12 cellular contexts compared by ENCODE assay signal in the genomic region with DNA sequence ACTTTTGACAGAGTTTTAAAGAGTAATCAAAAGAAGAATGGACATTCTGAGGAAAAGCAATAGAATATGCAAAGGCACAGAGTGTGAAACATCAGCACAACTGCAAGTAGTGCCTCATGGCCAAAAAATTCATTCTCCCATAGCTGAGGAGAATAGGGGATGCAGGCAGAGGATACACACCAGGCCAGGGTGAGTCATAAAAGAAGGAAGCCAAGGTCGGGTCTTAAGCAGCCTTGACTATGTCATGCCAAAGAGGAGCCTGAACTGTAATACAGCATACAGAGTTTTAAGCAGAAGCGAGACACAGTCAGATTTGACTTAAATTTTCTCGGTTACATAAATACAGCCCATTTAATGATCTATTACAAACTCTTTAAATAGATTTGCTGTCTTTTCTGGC.
DNase-seq lines count a peak whose midpoint lies in the region; ATAC-seq and TF ChIP-seq lines count a peak whose summit lies in the region.
"Had no signal": no experiment of that assay in that cellular context is flagged by ENCODE, and none has a peak within 500 bp of the region (broad histone marks: within the 10 kb centered on the region; RNA-seq: fewer than 3 reads in every experiment).

No MANE protein-coding gene starts in this region.

- H3K4me1 ChIP-seq in hepatocyte (ENCODE audit: insufficient read depth), result no peaks in the 10 kb centered on the region
- peaks cover 0 to 4% (median 0%) of the 10 kb centered on the region in 5 donors for H3K4me1 ChIP-seq in subcutaneous abdominal adipose tissue (ENCODE audit: control insufficient read depth in 5 of 5, insufficient read depth in 5 of 5, low read length in 5 of 5)
- no peaks in the 10 kb centered on the region for H3K4me1 ChIP-seq in prostate gland (replicated peaks)

- no peaks in the 10 kb centered on the region for H4K20me1 ChIP-seq in hepatocyte (ENCODE audit: insufficient read depth, poor library complexity, severe bottlenecking)

- ATAC-seq in HG03442 (IDR thresholded peaks at IDR 0.05; ENCODE audit: unreplicated experiment), result no peak
- ATAC-seq: WTC11 had no signal

- no peaks in the 10 kb centered on the region for H3K79me2 ChIP-seq in hepatocyte

- H3K27ac ChIP-seq in hepatocyte, result no peak overlapping the region
- peak overlapping the region; percentile 24 for H3K27ac ChIP-seq in subcutaneous abdominal adipose tissue (ENCODE audit: low read depth, low read length)
- no peak overlapping the region for H3K27ac ChIP-seq in prostate gland

- TF ChIP-seq POLR2A in prostate gland (IDR thresholded peaks at IDR 0.05), result no peak

- H3K9me2 ChIP-seq in hepatocyte (replicated peaks; ENCODE audit: insufficient read depth), result no peaks in the 10 kb centered on the region

- no peaks in the 10 kb centered on the region for H3K27me3 ChIP-seq in hepatocyte
- H3K27me3 ChIP-seq in subcutaneous abdominal adipose tissue (ENCODE audit: control insufficient read depth in 5 of 5, insufficient read depth in 4 of 5, low read length in 5 of 5), result no peaks in the 10 kb centered on the region
- no peaks in the 10 kb centered on the region for H3K27me3 ChIP-seq in prostate gland (replicated peaks; ENCODE audit: insufficient read depth)

- H3K4me3 ChIP-seq in hepatocyte (no peak overlapping the region), subcutaneous abdominal adipose tissue (ENCODE audit: low read depth in 1 of 5, low read length in 5 of 5) (no peak overlapping the region), prostate gland (no peak overlapping the region)

- H3K4me2 ChIP-seq in hepatocyte, result no peak overlapping the region

- H3K9me3 ChIP-seq in hepatocyte (ENCODE audit: low read depth), result no peaks in the 10 kb centered on the region
- H3K9me3 ChIP-seq in subcutaneous abdominal adipose tissue (ENCODE audit: control insufficient read depth in 5 of 5, low read length in 5 of 5), result no peaks in the 10 kb centered on the region
- no peaks in the 10 kb centered on the region for H3K9me3 ChIP-seq in prostate gland

- 73% methylated on average over 3 of the region's 3 CpGs for WGBS in hepatocyte (ENCODE audit: low lambda C conversion rate, missing lambda C conversion rate)
- 70% methylated on average over 3 of the region's 3 CpGs for WGBS in prostate gland

- no peak overlapping the region for H2AFZ ChIP-seq in hepatocyte

- intact Hi-C loops in prostate gland (cut with DNase I), result no loop called here

- no peaks in the 10 kb centered on the region for H3K36me3 ChIP-seq in hepatocyte (replicated peaks; ENCODE audit: insufficient read depth, low read depth)
- no peaks in the 10 kb centered on the region for H3K36me3 ChIP-seq in subcutaneous abdominal adipose tissue (ENCODE audit: control insufficient read depth in 5 of 5, insufficient read depth in 5 of 5, low read length in 5 of 5)
- H3K36me3 ChIP-seq in prostate gland, result no peaks in the 10 kb centered on the region

- no peak for TF ChIP-seq CTCF in hepatocyte (IDR thresholded peaks at IDR 0.05; ENCODE audit: poor library complexity)
- TF ChIP-seq CTCF in prostate gland (IDR thresholded peaks at IDR 0.05), result no peak

- H3K9ac ChIP-seq in subcutaneous abdominal adipose tissue (ENCODE audit: low read length in 5 of 5), result no peak overlapping the region

- peak; percentile 10 for DNase-seq in SIG-M5 treated with dmso at 0.1 percent for 504 hours (lab: John Stamatoyannopoulos, UW; ENCODE audit: unreplicated experiment)
- DNase-seq in SIG-M5 (lab: John Stamatoyannopoulos, UW), result no peak
- DNase-seq in amniotic epithelial cell (ENCODE audit: low read depth), result peak; percentile 87
- DNase-seq in hepatocyte (ENCODE audit: low spot score), result peak; percentile 41
- no peak for DNase-seq in prostate gland (ENCODE audit: low spot score)
- DNase-seq in NCI-H2196 (lab: John Stamatoyannopoulos, UW; ENCODE audit: unreplicated experiment), result no peak
- DNase-seq: head of caudate nucleus, NCI-H2081, RPMI8226 had no signal

Comparison
In these comparisons a context has a peak if more than half of its experiments do, and no peak if none do; other contexts are left out.
1. DNase-seq: peak in SIG-M5 treated with dmso at 0.1 percent for 504 hours (single experiment), amniotic epithelial cell (single experiment) and hepatocyte (single experiment); none in SIG-M5 (single experiment), prostate gland (single experiment) and NCI-H2196 (single experiment).